ENCODE assay signal across 9 cellular contexts in the genomic region with DNA sequence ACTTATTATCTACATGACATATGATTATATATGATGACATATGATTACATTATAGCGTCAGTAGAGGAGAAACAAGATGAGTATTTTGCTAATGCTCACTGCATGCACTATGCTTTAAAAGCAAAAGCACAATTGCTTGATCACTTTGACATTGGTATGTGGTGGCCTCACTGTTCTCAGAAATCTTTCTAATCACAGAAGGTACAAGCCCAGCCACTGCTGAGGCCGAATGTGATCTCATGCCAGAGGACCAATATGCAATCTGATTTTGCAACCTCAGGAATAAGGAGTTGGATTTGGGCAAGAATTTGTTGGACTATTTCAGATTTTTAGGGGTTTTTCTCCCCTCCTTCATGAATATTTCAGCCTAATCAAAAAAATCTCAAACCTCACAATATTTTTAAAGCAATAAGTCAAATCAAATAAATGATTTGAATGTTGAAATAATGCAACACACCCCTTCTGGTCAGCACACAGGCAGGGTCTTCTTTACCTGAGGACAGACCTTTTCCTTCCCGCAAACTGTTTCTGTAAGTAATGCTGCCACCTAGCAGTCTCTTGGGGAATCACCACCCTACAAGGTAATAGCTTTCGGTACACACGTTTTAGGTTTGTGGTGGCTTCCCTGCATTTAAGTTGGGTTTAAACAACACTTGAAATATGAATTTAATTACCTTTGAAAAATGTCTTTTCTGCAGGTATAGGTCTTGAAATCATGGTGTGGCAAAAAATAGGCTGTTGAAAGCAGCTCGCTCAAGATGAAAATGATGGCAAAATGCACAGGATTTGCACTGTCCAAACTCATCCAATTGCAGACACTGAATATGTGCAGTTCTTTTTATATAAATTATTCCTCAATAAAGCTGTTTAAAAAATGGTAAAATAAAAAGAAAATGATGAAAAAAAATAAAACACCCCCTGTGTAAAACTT. TPM values are rescaled to one million over a fixed set of nuclear protein-coding genes. Genes with fewer than 3 reads are reported as not detected.
A peak's percentile ranks its signal among the peaks of the same experiment; 100 is the strongest.
DNase-seq lines count a peak whose midpoint lies in the region; ATAC-seq, FAIRE-seq and TF ChIP-seq lines count a peak whose summit lies in the region.
"Had no signal": no experiment of that assay in that cellular context is flagged by ENCODE, and none has a peak within 500 bp of the region (broad histone marks: within the 10 kb centered on the region; RNA-seq: fewer than 3 reads in every experiment).

No MANE protein-coding gene starts in this region.

- peak; percentile 32 for FAIRE-seq in RCC 7860 (lab: Jason Lieb, UNC)

- H3K4me1 Mint-ChIP-seq in natural killer cell, result peaks cover 2% of the 10 kb centered on the region in 2 donors

- peak; percentile 75 for TF ChIP-seq CTCF in natural killer cell (IDR thresholded peaks at IDR 0.05)

- peaks cover 9 to 18% of the 10 kb centered on the region in 2 donors for H3K27me3 Mint-ChIP-seq in natural killer cell (ENCODE audit: low read depth in 2 of 2)

- no peaks in the 10 kb centered on the region for H3K9me3 Mint-ChIP-seq in natural killer cell
- H3K9me3 Mint-ChIP-seq: stimulated activated naive B cell treated with anti-CD40 and anti-IgM and Interleukin-4, amounts not matched to agents 10 μg/mL and 1 μg/mL and 100 μg/mL, for 72 hours had no signal

- intact Hi-C loops in natural killer cell (cut with micrococcal nuclease), result loop anchor here (1.0 to 5.0 kb wide), 2 partner anchors 215 to 358 kb away; no protein-coding TSS in a partner anchor

- ATAC-seq in HG03095 (IDR thresholded peaks at IDR 0.05; ENCODE audit: unreplicated experiment) (peak; percentile 68), natural killer cell (peak in 2 of 3 donors; percentile 53 to 73)

- no peak overlapping the region for H3K4me3 Mint-ChIP-seq in natural killer cell
- H3K4me3 Mint-ChIP-seq: stimulated activated naive B cell treated with anti-CD40 and anti-IgM and Interleukin-4, amounts not matched to agents 10 μg/mL and 1 μg/mL and 100 μg/mL, for 72 hours had no signal

- peak; percentile 2 for DNase-seq in A172 (ENCODE audit: low spot score)
- DNase-seq in DMS53 (lab: John Stamatoyannopoulos, UW), result peak; percentile 62
- peak; percentile 27 for DNase-seq in RCC 7860 (ENCODE audit: low spot score)
- DNase-seq in dermis blood vessel endothelial cell, result peak; percentile 52
- no peak for DNase-seq in natural killer cell
- DNase-seq in stimulated activated naive CD4-positive, alpha-beta T cell treated with Interleukin-2 at 50 U/mL for 16 hours (lab: John Stamatoyannopoulos, UW), result no peak
- DNase-seq in effector CD4-positive, alpha-beta T cell, result no peak
- DNase-seq: stimulated activated naive B cell treated with anti-CD40 and anti-IgM and Interleukin-4, amounts not matched to agents 10 μg/mL and 1 μg/mL and 100 μg/mL, for 72 hours had no signal

- no peaks in the 10 kb centered on the region for H3K36me3 Mint-ChIP-seq in natural killer cell
- H3K36me3 Mint-ChIP-seq: stimulated activated naive B cell treated with anti-CD40 and anti-IgM and Interleukin-4, amounts not matched to agents 10 μg/mL and 1 μg/mL and 100 μg/mL, for 72 hours had no signal

- no peak overlapping the region for H3K27ac Mint-ChIP-seq in natural killer cell
- H3K27ac Mint-ChIP-seq: stimulated activated naive B cell treated with anti-CD40 and anti-IgM and Interleukin-4, amounts not matched to agents 10 μg/mL and 1 μg/mL and 100 μg/mL, for 72 hours had no signal

RNA-seq across cellular contexts. Expression of a gene that starts 4.8 kb away (rescaled TPM):
- total RNA-seq in A172 (2014; rRNA removed; shearing (Covaris generic)), result not detected in 2 replicates
- 0.34 TPM in 1 of 2 replicates, not detected in the other for total RNA-seq in dermis blood vessel endothelial cell
- total RNA-seq in natural killer cell, result not detected

Comparison
In these comparisons a context has a peak if more than half of its experiments do, and no peak if none do; other contexts are left out.
1. DNase-seq: peak in A172 (single experiment), DMS53 (single experiment), RCC 7860 (single experiment) and dermis blood vessel endothelial cell (single experiment); none in natural killer cell (single experiment), stimulated activated naive CD4-positive, alpha-beta T cell treated with Interleukin-2 at 50 U/mL for 16 hours (single experiment) and effector CD4-positive, alpha-beta T cell (single experiment).